ENCODE assay signal across 8 cellular contexts in genomic region chr2:100291152-100291970, GRCh38. TPM values are rescaled to one million over a fixed set of nuclear protein-coding genes. Genes with fewer than 3 reads are reported as not detected.
A peak's percentile ranks its signal among the peaks of the same experiment; 100 is the strongest.
DNase-seq lines count a peak whose midpoint lies in the region; ATAC-seq and TF ChIP-seq lines count a peak whose summit lies in the region.

No MANE protein-coding gene starts in this region.

- ATAC-seq in lung (ENCODE audit: insufficient read depth, low FRiP score) (peak; percentile 70), HG02884 (IDR thresholded peaks at IDR 0.05; ENCODE audit: unreplicated experiment) (no peak), GM21576 (IDR thresholded peaks at IDR 0.05; ENCODE audit: unreplicated experiment) (no peak)
- ATAC-seq in stimulated activated memory B cell treated with anti-CD40 and anti-IgM and Interleukin-4, amounts not matched to agents 10 μg/mL and 1 μg/mL and 100 μg/mL, for 72 hours = peak; percentile 52

- H3K9me3 ChIP-seq in lung (ENCODE audit: control insufficient read depth in 2 of 2, insufficient read depth in 1 of 2, low read length in 1 of 2) = no peaks in the 10 kb centered on the region

- in situ Hi-C loops in ACHN (cut with HindIII; ENCODE audit: low pct_ligation_motif_present, low pct_unique_long_range_greater_than_20kb, low sequenced_read_pairs) = no loop called here
- in situ Hi-C loops in brain microvascular endothelial cell (cut with HindIII; ENCODE audit: low pct_ligation_motif_present, low sequenced_read_pairs) = no loop called here

- H3K4me1 Mint-ChIP-seq in stimulated activated memory B cell treated with anti-CD40 and anti-IgM and Interleukin-4, amounts not matched to agents 10 μg/mL and 1 μg/mL and 100 μg/mL, for 72 hours = no peaks in the 10 kb centered on the region

- DNase-seq in ACHN (peak; percentile 94), HS-27A (ENCODE audit: low read depth) (peak; percentile 48), T follicular helper cell (ENCODE audit: low read depth) (peak; percentile 8), brain microvascular endothelial cell (peak; percentile 97), lung (ENCODE audit: low spot score) (peak; percentile 90)

- WGBS in lung, 2 donors = 59 to 70% methylated on average over 13 of the region's 13 CpGs

- peak; percentile 4 for TF ChIP-seq CTCF in brain microvascular endothelial cell (IDR thresholded peaks at IDR 0.05; ENCODE audit: low read depth, low read length, missing control alignments)
- no peak for TF ChIP-seq CTCF in lung (IDR thresholded peaks at IDR 0.05; ENCODE audit: control extremely low read depth, extremely low read depth)

- no peak overlapping the region for H3K4me3 Mint-ChIP-seq in stimulated activated memory B cell treated with anti-CD40 and anti-IgM and Interleukin-4, amounts not matched to agents 10 μg/mL and 1 μg/mL and 100 μg/mL, for 72 hours

- no peaks in the 10 kb centered on the region for H3K36me3 Mint-ChIP-seq in stimulated activated memory B cell treated with anti-CD40 and anti-IgM and Interleukin-4, amounts not matched to agents 10 μg/mL and 1 μg/mL and 100 μg/mL, for 72 hours

- no peaks in the 10 kb centered on the region for H3K27me3 Mint-ChIP-seq in stimulated activated memory B cell treated with anti-CD40 and anti-IgM and Interleukin-4, amounts not matched to agents 10 μg/mL and 1 μg/mL and 100 μg/mL, for 72 hours

- no peak overlapping the region for H3K4me3 ChIP-seq in brain microvascular endothelial cell (ENCODE audit: low read depth, low read length)
- no peak overlapping the region for H3K4me3 ChIP-seq in lung

- no peak overlapping the region for H3K27ac Mint-ChIP-seq in stimulated activated memory B cell treated with anti-CD40 and anti-IgM and Interleukin-4, amounts not matched to agents 10 μg/mL and 1 μg/mL and 100 μg/mL, for 72 hours

- H3K27me3 ChIP-seq in brain microvascular endothelial cell (replicated peaks) (no peaks in the 10 kb centered on the region), lung (ENCODE audit: control insufficient read depth, insufficient read depth) (no peaks in the 10 kb centered on the region)

- H3K27ac ChIP-seq in brain microvascular endothelial cell = peak overlapping the region; percentile 61
- H3K27ac ChIP-seq in lung (ENCODE audit: low read depth in 1 of 2, low read length in 1 of 2) = peak overlapping the region in 1 of 2 donors; percentile 88

- H3K9me3 Mint-ChIP-seq in stimulated activated memory B cell treated with anti-CD40 and anti-IgM and Interleukin-4, amounts not matched to agents 10 μg/mL and 1 μg/mL and 100 μg/mL, for 72 hours = no peaks in the 10 kb centered on the region

- H3K36me3 ChIP-seq in brain microvascular endothelial cell (replicated peaks) = no peaks in the 10 kb centered on the region
- H3K36me3 ChIP-seq in lung (ENCODE audit: control insufficient read depth in 2 of 2, insufficient read depth in 2 of 2, low read length in 2 of 2) = peaks cover 0 to 2% of the 10 kb centered on the region in 2 donors

- H3K4me1 ChIP-seq in lung (ENCODE audit: control insufficient read depth in 2 of 2, insufficient read depth in 2 of 2, low read length in 2 of 2) = peaks cover 0 to 2% of the 10 kb centered on the region in 2 donors

RNA-seq across cellular contexts. Expression of gene LONRF2, which starts 30.9 kb away (rescaled TPM):
- 1 to 10 TPM; 4.4 to 5.2 TPM for total RNA-seq in lung
- under 1 TPM; 0.38 to 0.71 TPM for polyA plus RNA-seq in lung

Comparison
In these comparisons a context has a peak if more than half of its experiments do, and no peak if none do; other contexts are left out.
1. DNase-seq: peak in every context shown above with its lines; median percentile 97 in brain microvascular endothelial cell; 94 in ACHN; 90 in lung; 48 in HS-27A; 8 in T follicular helper cell.
2. ATAC-seq: peak in lung (single experiment) and stimulated activated memory B cell treated with anti-CD40 and anti-IgM and Interleukin-4, amounts not matched to agents 10 μg/mL and 1 μg/mL and 100 μg/mL, for 72 hours (single experiment); none in HG02884 (single experiment) and GM21576 (single experiment).